ENCODE assay signal across 2 cellular contexts in genomic region chr14:29709490-29709889, GRCh38.
TF ChIP-seq lines count a peak whose summit lies in the region.

No MANE protein-coding gene starts in this region.

TF ChIP-seq in HEK293, 187 proteins besides CTCF, POLR2A, EP300 and RAD21 (continued from another document):
- TF ChIP-seq, protein P1, sequence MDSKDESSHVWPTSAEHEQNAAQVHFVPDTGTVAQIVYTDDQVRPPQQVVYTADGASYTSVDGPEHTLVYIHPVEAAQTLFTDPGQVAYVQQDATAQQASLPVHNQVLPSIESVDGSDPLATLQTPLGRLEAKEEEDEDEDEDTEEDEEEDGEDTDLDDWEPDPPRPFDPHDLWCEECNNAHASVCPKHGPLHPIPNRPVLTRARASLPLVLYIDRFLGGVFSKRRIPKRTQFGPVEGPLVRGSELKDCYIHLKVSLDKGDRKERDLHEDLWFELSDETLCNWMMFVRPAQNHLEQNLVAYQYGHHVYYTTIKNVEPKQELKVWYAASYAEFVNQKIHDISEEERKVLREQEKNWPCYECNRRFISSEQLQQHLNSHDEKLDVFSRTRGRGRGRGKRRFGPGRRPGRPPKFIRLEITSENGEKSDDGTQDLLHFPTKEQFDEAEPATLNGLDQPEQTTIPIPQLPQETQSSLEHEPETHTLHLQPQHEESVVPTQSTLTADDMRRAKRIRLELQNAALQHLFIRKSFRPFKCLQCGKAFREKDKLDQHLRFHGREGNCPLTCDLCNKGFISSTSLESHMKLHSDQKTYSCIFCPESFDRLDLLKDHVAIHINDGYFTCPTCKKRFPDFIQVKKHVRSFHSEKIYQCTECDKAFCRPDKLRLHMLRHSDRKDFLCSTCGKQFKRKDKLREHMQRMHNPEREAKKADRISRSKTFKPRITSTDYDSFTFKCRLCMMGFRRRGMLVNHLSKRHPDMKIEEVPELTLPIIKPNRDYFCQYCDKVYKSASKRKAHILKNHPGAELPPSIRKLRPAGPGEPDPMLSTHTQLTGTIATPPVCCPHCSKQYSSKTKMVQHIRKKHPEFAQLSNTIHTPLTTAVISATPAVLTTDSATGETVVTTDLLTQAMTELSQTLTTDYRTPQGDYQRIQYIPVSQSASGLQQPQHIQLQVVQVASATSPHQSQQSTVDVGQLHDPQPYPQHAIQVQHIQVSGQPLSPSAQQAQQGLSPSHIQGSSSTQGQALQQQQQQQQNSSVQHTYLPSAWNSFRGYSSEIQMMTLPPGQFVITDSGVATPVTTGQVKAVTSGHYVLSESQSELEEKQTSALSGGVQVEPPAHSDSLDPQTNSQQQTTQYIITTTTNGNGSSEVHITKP (tag by site-specific recombination; IDR thresholded peaks at IDR 0.05): peak; percentile 88

TF ChIP-seq in K562, 482 proteins besides CTCF, POLR2A, EP300 and RAD21 (continued from another document and continues in another):
- TF ChIP-seq, protein P2, sequence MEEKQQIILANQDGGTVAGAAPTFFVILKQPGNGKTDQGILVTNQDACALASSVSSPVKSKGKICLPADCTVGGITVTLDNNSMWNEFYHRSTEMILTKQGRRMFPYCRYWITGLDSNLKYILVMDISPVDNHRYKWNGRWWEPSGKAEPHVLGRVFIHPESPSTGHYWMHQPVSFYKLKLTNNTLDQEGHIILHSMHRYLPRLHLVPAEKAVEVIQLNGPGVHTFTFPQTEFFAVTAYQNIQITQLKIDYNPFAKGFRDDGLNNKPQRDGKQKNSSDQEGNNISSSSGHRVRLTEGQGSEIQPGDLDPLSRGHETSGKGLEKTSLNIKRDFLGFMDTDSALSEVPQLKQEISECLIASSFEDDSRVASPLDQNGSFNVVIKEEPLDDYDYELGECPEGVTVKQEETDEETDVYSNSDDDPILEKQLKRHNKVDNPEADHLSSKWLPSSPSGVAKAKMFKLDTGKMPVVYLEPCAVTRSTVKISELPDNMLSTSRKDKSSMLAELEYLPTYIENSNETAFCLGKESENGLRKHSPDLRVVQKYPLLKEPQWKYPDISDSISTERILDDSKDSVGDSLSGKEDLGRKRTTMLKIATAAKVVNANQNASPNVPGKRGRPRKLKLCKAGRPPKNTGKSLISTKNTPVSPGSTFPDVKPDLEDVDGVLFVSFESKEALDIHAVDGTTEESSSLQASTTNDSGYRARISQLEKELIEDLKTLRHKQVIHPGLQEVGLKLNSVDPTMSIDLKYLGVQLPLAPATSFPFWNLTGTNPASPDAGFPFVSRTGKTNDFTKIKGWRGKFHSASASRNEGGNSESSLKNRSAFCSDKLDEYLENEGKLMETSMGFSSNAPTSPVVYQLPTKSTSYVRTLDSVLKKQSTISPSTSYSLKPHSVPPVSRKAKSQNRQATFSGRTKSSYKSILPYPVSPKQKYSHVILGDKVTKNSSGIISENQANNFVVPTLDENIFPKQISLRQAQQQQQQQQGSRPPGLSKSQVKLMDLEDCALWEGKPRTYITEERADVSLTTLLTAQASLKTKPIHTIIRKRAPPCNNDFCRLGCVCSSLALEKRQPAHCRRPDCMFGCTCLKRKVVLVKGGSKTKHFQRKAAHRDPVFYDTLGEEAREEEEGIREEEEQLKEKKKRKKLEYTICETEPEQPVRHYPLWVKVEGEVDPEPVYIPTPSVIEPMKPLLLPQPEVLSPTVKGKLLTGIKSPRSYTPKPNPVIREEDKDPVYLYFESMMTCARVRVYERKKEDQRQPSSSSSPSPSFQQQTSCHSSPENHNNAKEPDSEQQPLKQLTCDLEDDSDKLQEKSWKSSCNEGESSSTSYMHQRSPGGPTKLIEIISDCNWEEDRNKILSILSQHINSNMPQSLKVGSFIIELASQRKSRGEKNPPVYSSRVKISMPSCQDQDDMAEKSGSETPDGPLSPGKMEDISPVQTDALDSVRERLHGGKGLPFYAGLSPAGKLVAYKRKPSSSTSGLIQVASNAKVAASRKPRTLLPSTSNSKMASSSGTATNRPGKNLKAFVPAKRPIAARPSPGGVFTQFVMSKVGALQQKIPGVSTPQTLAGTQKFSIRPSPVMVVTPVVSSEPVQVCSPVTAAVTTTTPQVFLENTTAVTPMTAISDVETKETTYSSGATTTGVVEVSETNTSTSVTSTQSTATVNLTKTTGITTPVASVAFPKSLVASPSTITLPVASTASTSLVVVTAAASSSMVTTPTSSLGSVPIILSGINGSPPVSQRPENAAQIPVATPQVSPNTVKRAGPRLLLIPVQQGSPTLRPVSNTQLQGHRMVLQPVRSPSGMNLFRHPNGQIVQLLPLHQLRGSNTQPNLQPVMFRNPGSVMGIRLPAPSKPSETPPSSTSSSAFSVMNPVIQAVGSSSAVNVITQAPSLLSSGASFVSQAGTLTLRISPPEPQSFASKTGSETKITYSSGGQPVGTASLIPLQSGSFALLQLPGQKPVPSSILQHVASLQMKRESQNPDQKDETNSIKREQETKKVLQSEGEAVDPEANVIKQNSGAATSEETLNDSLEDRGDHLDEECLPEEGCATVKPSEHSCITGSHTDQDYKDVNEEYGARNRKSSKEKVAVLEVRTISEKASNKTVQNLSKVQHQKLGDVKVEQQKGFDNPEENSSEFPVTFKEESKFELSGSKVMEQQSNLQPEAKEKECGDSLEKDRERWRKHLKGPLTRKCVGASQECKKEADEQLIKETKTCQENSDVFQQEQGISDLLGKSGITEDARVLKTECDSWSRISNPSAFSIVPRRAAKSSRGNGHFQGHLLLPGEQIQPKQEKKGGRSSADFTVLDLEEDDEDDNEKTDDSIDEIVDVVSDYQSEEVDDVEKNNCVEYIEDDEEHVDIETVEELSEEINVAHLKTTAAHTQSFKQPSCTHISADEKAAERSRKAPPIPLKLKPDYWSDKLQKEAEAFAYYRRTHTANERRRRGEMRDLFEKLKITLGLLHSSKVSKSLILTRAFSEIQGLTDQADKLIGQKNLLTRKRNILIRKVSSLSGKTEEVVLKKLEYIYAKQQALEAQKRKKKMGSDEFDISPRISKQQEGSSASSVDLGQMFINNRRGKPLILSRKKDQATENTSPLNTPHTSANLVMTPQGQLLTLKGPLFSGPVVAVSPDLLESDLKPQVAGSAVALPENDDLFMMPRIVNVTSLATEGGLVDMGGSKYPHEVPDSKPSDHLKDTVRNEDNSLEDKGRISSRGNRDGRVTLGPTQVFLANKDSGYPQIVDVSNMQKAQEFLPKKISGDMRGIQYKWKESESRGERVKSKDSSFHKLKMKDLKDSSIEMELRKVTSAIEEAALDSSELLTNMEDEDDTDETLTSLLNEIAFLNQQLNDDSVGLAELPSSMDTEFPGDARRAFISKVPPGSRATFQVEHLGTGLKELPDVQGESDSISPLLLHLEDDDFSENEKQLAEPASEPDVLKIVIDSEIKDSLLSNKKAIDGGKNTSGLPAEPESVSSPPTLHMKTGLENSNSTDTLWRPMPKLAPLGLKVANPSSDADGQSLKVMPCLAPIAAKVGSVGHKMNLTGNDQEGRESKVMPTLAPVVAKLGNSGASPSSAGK (IDR thresholded peaks at IDR 0.05): no peak
- TF ChIP-seq KAT2B (IDR thresholded peaks at IDR 0.05; ENCODE audit: low read depth, low read length): no peak
- no peak for TF ChIP-seq ESRRA (IDR thresholded peaks at IDR 0.05; ENCODE audit: borderline replicate concordance, low read depth)
- no peak for TF ChIP-seq ETS2 (tag; IDR thresholded peaks at IDR 0.05; ENCODE audit: borderline replicate concordance, poor library complexity, severe bottlenecking)
- TF ChIP-seq ATF4 (CRISPR knock-in tag; IDR thresholded peaks at IDR 0.05): peak; percentile 71; the same call in 1 of the 2 replicates
- TF ChIP-seq, protein P3, sequence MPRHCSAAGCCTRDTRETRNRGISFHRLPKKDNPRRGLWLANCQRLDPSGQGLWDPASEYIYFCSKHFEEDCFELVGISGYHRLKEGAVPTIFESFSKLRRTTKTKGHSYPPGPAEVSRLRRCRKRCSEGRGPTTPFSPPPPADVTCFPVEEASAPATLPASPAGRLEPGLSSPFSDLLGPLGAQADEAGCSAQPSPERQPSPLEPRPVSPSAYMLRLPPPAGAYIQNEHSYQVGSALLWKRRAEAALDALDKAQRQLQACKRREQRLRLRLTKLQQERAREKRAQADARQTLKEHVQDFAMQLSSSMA (CRISPR knock-in tag; IDR thresholded peaks at IDR 0.05): no peak
- TF ChIP-seq, protein P4, sequence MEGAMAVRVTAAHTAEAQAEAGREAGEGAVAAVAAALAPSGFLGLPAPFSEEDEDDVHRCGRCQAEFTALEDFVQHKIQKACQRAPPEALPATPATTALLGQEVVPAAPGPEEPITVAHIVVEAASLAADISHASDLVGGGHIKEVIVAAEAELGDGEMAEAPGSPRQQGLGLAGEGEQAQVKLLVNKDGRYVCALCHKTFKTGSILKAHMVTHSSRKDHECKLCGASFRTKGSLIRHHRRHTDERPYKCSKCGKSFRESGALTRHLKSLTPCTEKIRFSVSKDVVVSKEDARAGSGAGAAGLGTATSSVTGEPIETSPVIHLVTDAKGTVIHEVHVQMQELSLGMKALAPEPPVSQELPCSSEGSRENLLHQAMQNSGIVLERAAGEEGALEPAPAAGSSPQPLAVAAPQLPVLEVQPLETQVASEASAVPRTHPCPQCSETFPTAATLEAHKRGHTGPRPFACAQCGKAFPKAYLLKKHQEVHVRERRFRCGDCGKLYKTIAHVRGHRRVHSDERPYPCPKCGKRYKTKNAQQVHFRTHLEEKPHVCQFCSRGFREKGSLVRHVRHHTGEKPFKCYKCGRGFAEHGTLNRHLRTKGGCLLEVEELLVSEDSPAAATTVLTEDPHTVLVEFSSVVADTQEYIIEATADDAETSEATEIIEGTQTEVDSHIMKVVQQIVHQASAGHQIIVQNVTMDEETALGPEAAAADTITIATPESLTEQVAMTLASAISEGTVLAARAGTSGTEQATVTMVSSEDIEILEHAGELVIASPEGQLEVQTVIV (CRISPR knock-in tag; IDR thresholded peaks at IDR 0.05; ENCODE audit: borderline replicate concordance): no peak
- no peak for TF ChIP-seq KAT8 (IDR thresholded peaks at IDR 0.05; ENCODE audit: low read depth)
- no peak for TF ChIP-seq FOXP1 (CRISPR knock-in tag; IDR thresholded peaks at IDR 0.05)
- no peak for TF ChIP-seq ZNF589 (CRISPR knock-in tag; IDR thresholded peaks at IDR 0.05; ENCODE audit: low read depth)
- no peak for TF ChIP-seq TFE3 (CRISPR knock-in tag; IDR thresholded peaks at IDR 0.05)
- peak; percentile 65; the same call in 1 of the 2 replicates for TF ChIP-seq ZNF584 (CRISPR knock-in tag; IDR thresholded peaks at IDR 0.05; ENCODE audit: low read depth)
- TF ChIP-seq ZNF76 (CRISPR knock-in tag; IDR thresholded peaks at IDR 0.05; ENCODE audit: borderline replicate concordance): no peak
- TF ChIP-seq, protein P5, sequence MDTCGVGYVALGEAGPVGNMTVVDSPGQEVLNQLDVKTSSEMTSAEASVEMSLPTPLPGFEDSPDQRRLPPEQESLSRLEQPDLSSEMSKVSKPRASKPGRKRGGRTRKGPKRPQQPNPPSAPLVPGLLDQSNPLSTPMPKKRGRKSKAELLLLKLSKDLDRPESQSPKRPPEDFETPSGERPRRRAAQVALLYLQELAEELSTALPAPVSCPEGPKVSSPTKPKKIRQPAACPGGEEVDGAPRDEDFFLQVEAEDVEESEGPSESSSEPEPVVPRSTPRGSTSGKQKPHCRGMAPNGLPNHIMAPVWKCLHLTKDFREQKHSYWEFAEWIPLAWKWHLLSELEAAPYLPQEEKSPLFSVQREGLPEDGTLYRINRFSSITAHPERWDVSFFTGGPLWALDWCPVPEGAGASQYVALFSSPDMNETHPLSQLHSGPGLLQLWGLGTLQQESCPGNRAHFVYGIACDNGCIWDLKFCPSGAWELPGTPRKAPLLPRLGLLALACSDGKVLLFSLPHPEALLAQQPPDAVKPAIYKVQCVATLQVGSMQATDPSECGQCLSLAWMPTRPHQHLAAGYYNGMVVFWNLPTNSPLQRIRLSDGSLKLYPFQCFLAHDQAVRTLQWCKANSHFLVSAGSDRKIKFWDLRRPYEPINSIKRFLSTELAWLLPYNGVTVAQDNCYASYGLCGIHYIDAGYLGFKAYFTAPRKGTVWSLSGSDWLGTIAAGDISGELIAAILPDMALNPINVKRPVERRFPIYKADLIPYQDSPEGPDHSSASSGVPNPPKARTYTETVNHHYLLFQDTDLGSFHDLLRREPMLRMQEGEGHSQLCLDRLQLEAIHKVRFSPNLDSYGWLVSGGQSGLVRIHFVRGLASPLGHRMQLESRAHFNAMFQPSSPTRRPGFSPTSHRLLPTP (IDR thresholded peaks at IDR 0.05; ENCODE audit: borderline replicate concordance, extremely low read depth, insufficient read length): no peak
- 0 out of 2 replicates have a peak, but pooled peaks have one; percentile 31 for TF ChIP-seq ZNF175 (CRISPR knock-in tag; IDR thresholded peaks at IDR 0.05; ENCODE audit: low read depth)
- TF ChIP-seq, protein P6, sequence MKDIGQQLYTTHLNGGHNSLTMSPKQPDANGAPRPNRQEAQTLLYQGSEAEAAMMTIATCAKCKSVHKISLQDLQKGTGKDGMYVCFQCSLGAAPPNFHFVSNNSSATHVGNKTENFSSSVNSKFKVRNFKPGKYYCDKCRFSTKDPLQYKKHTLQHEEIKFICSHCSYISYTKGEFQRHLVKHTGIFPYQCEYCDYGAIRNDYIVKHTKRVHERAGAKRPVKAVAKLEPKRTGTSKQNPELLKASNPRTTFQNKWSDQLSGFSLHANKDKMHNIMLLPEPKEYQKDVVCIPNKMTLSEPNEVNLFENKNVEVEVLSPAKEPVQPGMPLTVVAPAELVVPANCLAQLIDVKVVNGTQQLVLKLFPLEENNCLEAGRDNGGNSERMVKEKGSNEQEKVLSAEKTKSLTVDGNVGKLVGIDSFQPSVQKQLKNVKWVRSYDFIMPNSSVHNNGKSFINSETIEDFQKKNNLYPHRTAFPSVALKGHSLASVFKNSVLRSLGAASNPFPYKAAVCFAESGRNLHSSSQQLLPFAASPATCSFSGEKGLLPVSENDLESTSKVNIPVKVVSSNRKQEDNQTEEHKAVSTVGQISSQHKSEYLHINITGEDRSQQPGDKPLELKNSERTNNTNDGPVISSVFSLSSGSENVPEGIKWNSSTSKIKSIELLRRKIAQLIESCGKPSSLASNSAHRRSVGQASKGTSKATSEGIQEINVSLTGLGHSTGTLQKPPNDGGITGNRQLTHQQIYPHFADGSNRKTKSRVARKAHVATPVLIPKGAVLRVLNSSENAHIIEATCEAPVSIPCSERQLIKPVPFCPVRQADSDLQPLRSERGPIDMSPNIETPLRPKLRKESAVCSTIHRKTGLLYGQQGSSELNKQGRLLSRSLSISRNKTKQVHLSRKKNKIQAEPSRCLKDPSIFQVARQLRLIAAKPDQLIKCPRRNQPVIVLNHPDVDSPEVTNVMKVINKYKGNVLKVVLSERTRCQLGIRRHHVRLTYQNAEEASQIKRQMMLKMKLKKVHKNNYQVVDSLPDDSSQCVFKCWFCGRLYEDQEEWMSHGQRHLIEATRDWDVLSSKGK (CRISPR knock-in tag; IDR thresholded peaks at IDR 0.05): no peak
